ENCODE assay signal across 33 cellular contexts in the genomic region with DNA sequence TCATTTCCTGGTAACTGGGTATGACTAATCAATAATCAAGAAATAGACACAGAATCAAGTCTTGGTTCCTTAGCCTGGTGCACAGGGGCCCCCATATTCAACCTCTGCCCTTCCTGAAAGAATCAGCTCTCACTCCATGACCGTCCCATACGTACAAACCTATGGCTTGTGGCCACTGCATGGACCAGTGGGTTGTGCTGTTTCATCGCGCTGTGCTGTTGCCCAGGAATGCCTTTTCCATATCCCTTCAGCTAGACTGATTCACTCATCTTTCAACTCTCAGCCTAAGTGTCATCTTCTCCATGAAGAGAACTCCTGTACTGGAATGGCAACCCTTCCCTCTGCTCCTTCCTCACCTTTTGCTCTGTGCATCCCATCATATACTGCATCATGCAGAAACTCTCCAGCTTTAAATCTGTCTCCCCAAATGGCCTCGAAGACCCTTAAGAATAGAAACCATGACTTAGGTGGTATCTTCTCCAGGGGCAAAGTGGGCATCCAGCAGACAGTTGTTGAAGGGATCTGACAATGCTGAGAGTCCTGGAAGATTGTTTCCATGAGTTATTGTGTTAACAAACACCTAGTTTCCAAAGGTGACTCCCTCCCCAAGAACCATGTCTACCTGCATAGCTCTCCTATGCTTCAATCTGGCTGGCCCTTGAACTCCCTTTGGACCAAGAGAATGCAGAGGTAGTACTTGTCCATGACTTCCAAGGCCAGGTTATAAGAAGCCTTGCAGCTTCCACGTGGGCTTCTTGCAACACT.
"Had no signal": no experiment of that assay in that cellular context is flagged by ENCODE, and none has a peak within 500 bp of the region (broad histone marks: within the 10 kb centered on the region; RNA-seq: fewer than 3 reads in every experiment).

No MANE protein-coding gene starts in this region.

- DNase-seq: activated B cell treated with CpG ODN at 0.5 μM for 24 hours; activated CD4-positive, alpha-beta memory T cell treated with anti-CD3 and anti-CD28 coated beads for 36 hours; activated CD4-positive, alpha-beta T cell treated with anti-CD3 and anti-CD28 coated beads for 48 hours; activated CD4-positive, alpha-beta T cell treated with anti-CD3 and anti-CD28 coated beads, Interleukin-2, amount 50 U/mL, for 1 hour; activated CD8-positive, alpha-beta memory T cell treated with anti-CD3 and anti-CD28 coated beads, Interleukin-2, amount 10 ng/mL, durations not matched to agents 7 days and 5 days; activated CD8-positive, alpha-beta memory T cell treated with anti-CD3 and anti-CD28 coated beads, Interleukin-2, amount 50 U/mL, for 4 hours; activated CD8-positive, alpha-beta T cell treated with anti-CD3 and anti-CD28 coated beads, Interleukin-2, amount 10 ng/mL, durations not matched to agents 7 days and 5 days; activated gamma-delta T cell; activated naive CD4-positive, alpha-beta T cell; activated naive CD4-positive, alpha-beta T cell treated with anti-CD3 and anti-CD28 coated beads, Interleukin-2, amount 10 ng/mL, durations not matched to agents 7 days and 5 days; activated naive CD8-positive, alpha-beta T cell treated with anti-CD3 and anti-CD28 coated beads, Interleukin-2, amount 10 ng/mL, durations not matched to agents 7 days and 5 days; activated T-cell treated with anti-CD3 and anti-CD28 coated beads, Interleukin-2, amount 50 U/mL, for 1 hour; activated T-cell treated with anti-CD3 and anti-CD28 coated beads, Interleukin-2, amount 50 U/mL, for 48 hours; amniotic stem cell; anterior cingulate cortex; body of pancreas; central memory CD4-positive, alpha-beta T cell; cerebellar nuclear complex; colonic mucosa; dorsolateral prefrontal cortex; effector CD4-positive, alpha-beta T cell; effector memory CD8-positive, alpha-beta T cell; erythroblast; foreskin melanocyte; heart right ventricle; T-helper 1 cell; T-helper 17 cell; T1000; WERI-Rb-1 had no signal

- H3K4me3 ChIP-seq: body of pancreas, cardiac muscle cell, colonic mucosa, dorsolateral prefrontal cortex, gastroesophageal sphincter, heart right ventricle had no signal

- H3K9me3 ChIP-seq: body of pancreas, colonic mucosa, gastroesophageal sphincter, heart right ventricle had no signal

- H3K27ac ChIP-seq: body of pancreas, cardiac muscle cell, colonic mucosa, dorsolateral prefrontal cortex, gastroesophageal sphincter, heart right ventricle, WERI-Rb-1 had no signal

- H3K4me1 ChIP-seq: body of pancreas, colonic mucosa, gastroesophageal sphincter, heart right ventricle had no signal

- ATAC-seq: activated CD4-positive, CD25-positive, alpha-beta regulatory T cell treated with anti-CD3 and anti-CD28 coated beads, Interleukin-2, amount 50 U/mL, for 24 hours; activated CD8-positive, alpha-beta memory T cell treated with anti-CD3 and anti-CD28 coated beads, Interleukin-2, amount 10 ng/mL, durations not matched to agents 7 days and 5 days; activated CD8-positive, alpha-beta T cell treated with anti-CD3 and anti-CD28 coated beads, Interleukin-2, amount 10 ng/mL, durations not matched to agents 7 days and 5 days; activated naive CD4-positive, alpha-beta T cell treated with anti-CD3 and anti-CD28 coated beads, Interleukin-2, amount 50 U/mL, for 72 hours; body of pancreas; effector memory CD8-positive, alpha-beta T cell; gastroesophageal sphincter; heart right ventricle; T-helper 17 cell had no signal

- H3K36me3 ChIP-seq: cardiac muscle cell, colonic mucosa, gastroesophageal sphincter, heart right ventricle had no signal

- H3K27me3 ChIP-seq: body of pancreas, colonic mucosa, dorsolateral prefrontal cortex had no signal
